Comparison of ENCODE assay signal across 19 cellular contexts in the genomic region with DNA sequence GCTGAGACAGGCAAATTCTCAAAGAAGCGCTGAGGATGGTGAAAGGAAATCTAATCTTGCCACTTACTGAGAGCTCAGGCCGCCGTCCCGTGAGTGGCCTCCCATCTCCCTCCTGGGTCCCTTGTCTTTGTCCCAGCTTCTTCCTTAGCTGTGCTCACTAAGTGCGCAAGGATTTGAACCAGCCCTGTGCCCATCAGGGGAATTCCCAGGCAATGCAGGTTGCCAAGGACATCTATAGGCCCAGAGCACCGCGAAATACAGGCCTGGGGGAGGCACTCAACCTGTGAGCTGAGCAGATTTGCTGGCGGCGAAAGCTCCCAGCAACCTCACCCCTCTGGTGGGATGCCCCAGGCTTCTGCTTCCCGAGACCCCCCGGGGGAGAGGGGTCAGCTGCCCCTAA.
A peak's percentile ranks its signal among the peaks of the same experiment; 100 is the strongest.
DNase-seq lines count a peak whose midpoint lies in the region; ATAC-seq and TF ChIP-seq lines count a peak whose summit lies in the region.
"Had no signal": no experiment of that assay in that cellular context is flagged by ENCODE, and none has a peak within 500 bp of the region (broad histone marks: within the 10 kb centered on the region; RNA-seq: fewer than 3 reads in every experiment).

No MANE protein-coding gene starts in this region.

- no peak for DNase-seq in activated CD4-positive, alpha-beta T cell treated with anti-CD3 and anti-CD28 coated beads for 36 hours
- no peak for DNase-seq in activated CD4-positive, alpha-beta T cell treated with anti-CD3 and anti-CD28 coated beads, Interleukin-2, amount 50 U/mL, for 1 hour
- DNase-seq in CD8-positive, alpha-beta memory T cell: no peak
- peak; percentile 40 for DNase-seq in endodermal cell
- DNase-seq in posterior vena cava (ENCODE audit: low spot score): peak; percentile 70
- no peak for DNase-seq in KG1 (lab: John Stamatoyannopoulos, UW)
- no peak for DNase-seq in putamen (ENCODE audit: low spot score)
- no peak for DNase-seq in NCI-H1105 treated with DMSO at 0.1 percent for 48 hours (lab: John Stamatoyannopoulos, UW)
- DNase-seq: activated CD4-positive, alpha-beta T cell treated with anti-CD3 and anti-CD28 coated beads, Interleukin-2, amount 10 ng/mL, durations not matched to agents 7 days and 5 days; CD4-positive, CD25-positive, alpha-beta regulatory T cell; mucosa of descending colon; NCI-H1048; NCI-H2171; NCI-H748 treated with DMSO at 0.1 percent for 48 hours; stimulated activated CD4-positive, alpha-beta T cell treated with anti-CD3 and anti-CD28 coated beads, Interleukin-4, amount 100 ng/mL, for 4 hours; stimulated activated CD8-positive, alpha-beta memory T cell treated with anti-CD3 and anti-CD28 coated beads, Interleukin-4, amount 100 ng/mL, for 48 hours; T1000 had no signal

- ATAC-seq in activated CD4-positive, alpha-beta T cell treated with anti-CD3 and anti-CD28 coated beads for 36 hours: no peak

- H3K4me3 Mint-ChIP-seq in activated CD4-positive, alpha-beta T cell treated with anti-CD3 and anti-CD28 coated beads for 36 hours: peak overlapping the region; percentile 16
- peak overlapping the region; percentile 13 to 89 (median 87) for H3K4me3 Mint-ChIP-seq in CD8-positive, alpha-beta memory T cell
- no peak overlapping the region for H3K4me3 Mint-ChIP-seq in endodermal cell

- H3K36me3 Mint-ChIP-seq in activated CD4-positive, alpha-beta T cell treated with anti-CD3 and anti-CD28 coated beads for 36 hours (ENCODE audit: low read depth): no peaks in the 10 kb centered on the region
- H3K36me3 Mint-ChIP-seq in CD8-positive, alpha-beta memory T cell: peaks cover 0 to 2% (median 0%) of the 10 kb centered on the region in 3 donors
- no peaks in the 10 kb centered on the region for H3K36me3 Mint-ChIP-seq in endodermal cell (ENCODE audit: low read depth)
- H3K36me3 Mint-ChIP-seq: CD4-positive, CD25-positive, alpha-beta regulatory T cell had no signal

- H3K4me3 ChIP-seq in CD8-positive, alpha-beta memory T cell (ENCODE audit: low read length): no peak overlapping the region
- no peak overlapping the region for H3K4me3 ChIP-seq in endodermal cell (ENCODE audit: low read length)
- H3K4me3 ChIP-seq: K562, mucosa of descending colon had no signal

- H3K4me1 ChIP-seq in CD8-positive, alpha-beta memory T cell (ENCODE audit: insufficient read depth, low read length): no peaks in the 10 kb centered on the region
- no peaks in the 10 kb centered on the region for H3K4me1 ChIP-seq in endodermal cell (ENCODE audit: control insufficient read depth, insufficient read depth, low read length)
- H3K4me1 ChIP-seq: parathyroid adenoma had no signal

- H3K9ac ChIP-seq in endodermal cell (ENCODE audit: extremely low read depth, low read length, poor library complexity, severe bottlenecking): no peak overlapping the region
- H3K9ac ChIP-seq: parathyroid adenoma had no signal

- H3K27ac Mint-ChIP-seq in activated CD4-positive, alpha-beta T cell treated with anti-CD3 and anti-CD28 coated beads for 36 hours: no peak overlapping the region
- peak overlapping the region in 2 of 8 donors; percentile 35 to 64 for H3K27ac Mint-ChIP-seq in CD8-positive, alpha-beta memory T cell
- no peak overlapping the region for H3K27ac Mint-ChIP-seq in endodermal cell
- H3K27ac Mint-ChIP-seq: activated CD4-positive, alpha-beta T cell treated with anti-CD3 and anti-CD28 coated beads, Interleukin-2, amount 10 ng/mL, durations not matched to agents 7 days and 5 days had no signal

- peaks cover 2% of the 10 kb centered on the region for H3K9me3 Mint-ChIP-seq in activated CD4-positive, alpha-beta T cell treated with anti-CD3 and anti-CD28 coated beads for 36 hours (ENCODE audit: low read depth)
- H3K9me3 Mint-ChIP-seq in CD8-positive, alpha-beta memory T cell: peaks cover 0 to 7% (median 3%) of the 10 kb centered on the region in 5 donors
- H3K9me3 Mint-ChIP-seq in endodermal cell: no peaks in the 10 kb centered on the region

- no peak for TF ChIP-seq CTCF in endodermal cell (conservative IDR thresholded peaks at IDR 0.05)

- 80 to 88% methylated on average over 2 to 11 of the region's 11 CpGs for WGBS in endodermal cell (ENCODE audit: insufficient coverage in 1 of 2, insufficient read length in 1 of 2), 2 experiments

- peaks cover 13% of the 10 kb centered on the region for H3K4me1 Mint-ChIP-seq in activated CD4-positive, alpha-beta T cell treated with anti-CD3 and anti-CD28 coated beads for 36 hours
- peaks cover 7 to 12% (median 8%) of the 10 kb centered on the region in 3 donors for H3K4me1 Mint-ChIP-seq in CD8-positive, alpha-beta memory T cell
- peaks cover 4% of the 10 kb centered on the region for H3K4me1 Mint-ChIP-seq in endodermal cell

- CTCF ChIA-PET in activated CD4-positive, alpha-beta T cell treated with anti-CD3 and anti-CD28 coated beads for 36 hours (lab: Charles Lee): interaction anchor here (1.8 kb wide), 1 partner anchor 35 kb away, joined by 7 read pairs; no protein-coding TSS in a partner anchor
- CTCF ChIA-PET in CD8-positive, alpha-beta memory T cell (lab: Charles Lee): interaction anchor here (0.9 kb wide), 1 partner anchor 359 kb away, joined by 3 read pairs; no protein-coding TSS in a partner anchor

- H3K27me3 Mint-ChIP-seq in activated CD4-positive, alpha-beta T cell treated with anti-CD3 and anti-CD28 coated beads for 36 hours: no peaks in the 10 kb centered on the region
- peaks cover 5% of the 10 kb centered on the region in 2 donors for H3K27me3 Mint-ChIP-seq in CD8-positive, alpha-beta memory T cell
- H3K27me3 Mint-ChIP-seq in endodermal cell (ENCODE audit: insufficient read depth): no peaks in the 10 kb centered on the region

- H3K36me3 ChIP-seq in CD8-positive, alpha-beta memory T cell (ENCODE audit: insufficient read depth, low read length): no peaks in the 10 kb centered on the region
- H3K36me3 ChIP-seq in endodermal cell (ENCODE audit: control insufficient read depth, insufficient read depth, low read length): no peaks in the 10 kb centered on the region

- no peaks in the 10 kb centered on the region for H3K9me3 ChIP-seq in CD8-positive, alpha-beta memory T cell (ENCODE audit: low read length)
- H3K9me3 ChIP-seq in endodermal cell (ENCODE audit: control insufficient read depth, low read length): no peaks in the 10 kb centered on the region
- H3K9me3 ChIP-seq: mucosa of descending colon had no signal

- no peaks in the 10 kb centered on the region for H3K27me3 ChIP-seq in CD8-positive, alpha-beta memory T cell (ENCODE audit: insufficient read depth, low read length, poor library complexity, severe bottlenecking)
- H3K27me3 ChIP-seq in endodermal cell (ENCODE audit: control insufficient read depth, insufficient read depth, low read length, poor library complexity, severe bottlenecking): no peaks in the 10 kb centered on the region

- POLR2A ChIA-PET in activated CD4-positive, alpha-beta T cell treated with anti-CD3 and anti-CD28 coated beads for 36 hours (lab: Charles Lee): no interaction called here
- POLR2A ChIA-PET in CD8-positive, alpha-beta memory T cell (lab: Charles Lee): no interaction called here

- H3K27ac ChIP-seq in CD8-positive, alpha-beta memory T cell (ENCODE audit: low read depth, low read length): no peak overlapping the region
- no peak overlapping the region for H3K27ac ChIP-seq in endodermal cell (ENCODE audit: low read depth, low read length)
- H3K27ac ChIP-seq: parathyroid adenoma had no signal

- intact Hi-C loops in activated CD4-positive, alpha-beta T cell treated with anti-CD3 and anti-CD28 coated beads for 36 hours (cut with DNase I, micrococcal nuclease): no loop called here
- intact Hi-C loops in posterior vena cava (cut with DNase I): no loop called here

Comparison
In these comparisons a context has a peak if more than half of its experiments do, and no peak if none do; other contexts are left out.
1. DNase-seq: peak in endodermal cell (single experiment) and posterior vena cava (single experiment); none in activated CD4-positive, alpha-beta T cell treated with anti-CD3 and anti-CD28 coated beads for 36 hours (single experiment), activated CD4-positive, alpha-beta T cell treated with anti-CD3 and anti-CD28 coated beads, Interleukin-2, amount 50 U/mL, for 1 hour (single experiment), CD8-positive, alpha-beta memory T cell (0 of 5), KG1 (single experiment), putamen (single experiment) and NCI-H1105 treated with DMSO at 0.1 percent for 48 hours (single experiment).